Comparison of ENCODE assay signal across 26 cellular contexts in genomic region chr10:77969029-77969635, GRCh38. TPM values are rescaled to one million over a fixed set of nuclear protein-coding genes. Genes with fewer than 3 reads are reported as not detected.
DNase-seq lines count a peak whose midpoint lies in the region; ATAC-seq and TF ChIP-seq lines count a peak whose summit lies in the region.
"Had no signal": no experiment of that assay in that cellular context is flagged by ENCODE, and none has a peak within 500 bp of the region (broad histone marks: within the 10 kb centered on the region; RNA-seq: fewer than 3 reads in every experiment).

No MANE protein-coding gene starts in this region.

- H3K36me3 ChIP-seq in uterus = no peaks in the 10 kb centered on the region

- no peaks in the 10 kb centered on the region for H3K9me3 ChIP-seq in uterus

- no peak overlapping the region for H3K4me3 ChIP-seq in uterus
- H3K4me3 ChIP-seq: hepatocyte had no signal

- peaks cover 0 to 6% of the 10 kb centered on the region in 2 donors for H3K4me1 ChIP-seq in uterus

- H3K27me3 Mint-ChIP-seq in nephron (ENCODE audit: low read depth) = no peaks in the 10 kb centered on the region
- H3K27me3 Mint-ChIP-seq in naive thymus-derived CD8-positive, alpha-beta T cell = peaks cover 0 to 10% (median 4%) of the 10 kb centered on the region in 5 donors
- H3K27me3 Mint-ChIP-seq: activated naive CD8-positive, alpha-beta T cell; CD4-positive, alpha-beta T cell had no signal

- H3K27ac ChIP-seq in uterus = peak overlapping the region; percentile 84
- H3K27ac ChIP-seq: 22Rv1, foreskin keratinocyte, hepatocyte had no signal

- POLR2A ChIA-PET in naive thymus-derived CD8-positive, alpha-beta T cell (lab: Charles Lee) = interaction anchor here (1.0 kb wide), 1 partner anchor 65 kb away, joined by 4 read pairs; no protein-coding TSS in a partner anchor

- TF ChIP-seq CTCF in nephron (IDR thresholded peaks at IDR 0.05; ENCODE audit: unreplicated experiment in 3 of 3) (no peak), uterus (IDR thresholded peaks at IDR 0.05) (no peak)

- peaks cover 5% of the 10 kb centered on the region for H3K9me3 Mint-ChIP-seq in nephron
- H3K9me3 Mint-ChIP-seq in naive thymus-derived CD8-positive, alpha-beta T cell = peaks cover 0 to 3% (median 0%) of the 10 kb centered on the region in 9 donors
- H3K9me3 Mint-ChIP-seq: CD4-positive, alpha-beta T cell had no signal

- peaks cover 24% of the 10 kb centered on the region for H3K4me1 Mint-ChIP-seq in nephron
- peaks cover 0 to 14% (median 5%) of the 10 kb centered on the region in 4 donors for H3K4me1 Mint-ChIP-seq in naive thymus-derived CD8-positive, alpha-beta T cell

- intact Hi-C loops in uterus (cut with DNase I; ENCODE audit: low total_unique reads) = no loop called here

- no peaks in the 10 kb centered on the region for H3K27me3 ChIP-seq in uterus
- H3K27me3 ChIP-seq: foreskin keratinocyte, hepatocyte had no signal

- TF ChIP-seq POLR2A in uterus (IDR thresholded peaks at IDR 0.05) = no peak

- no peak overlapping the region for H3K4me3 Mint-ChIP-seq in nephron
- no peak overlapping the region for H3K4me3 Mint-ChIP-seq in naive thymus-derived CD8-positive, alpha-beta T cell
- H3K4me3 Mint-ChIP-seq: activated naive CD8-positive, alpha-beta T cell; CD4-positive, alpha-beta T cell; naive B cell had no signal

- H3K27ac Mint-ChIP-seq in nephron = peak overlapping the region; percentile 75 to 96 (median 83)
- no peak overlapping the region for H3K27ac Mint-ChIP-seq in naive thymus-derived CD8-positive, alpha-beta T cell
- H3K27ac Mint-ChIP-seq: activated naive CD8-positive, alpha-beta T cell; activated T-helper 2 cell treated with anti-CD3 and anti-CD28 coated beads, Interferon-gamma antibody, Interleukin-2, Interleukin-4, amounts not matched to agents 10 μg/mL and 5 μg/mL and 100 μg/mL, durations not matched to agents 14 hours and 24 hours and 36 hours; CD4-positive, alpha-beta T cell had no signal

- peak; percentile 3 for DNase-seq in DMS 273 (lab: John Stamatoyannopoulos, UW; ENCODE audit: unreplicated experiment)
- DNase-seq in DMS 273 treated with DMSO at 0.1 percent for 48 hours (lab: John Stamatoyannopoulos, UW) = no peak
- peak; percentile 11 for DNase-seq in retina
- DNase-seq in uterus = peak; percentile 37 to 45
- DNase-seq in stimulated activated naive CD4-positive, alpha-beta T cell treated with Interleukin-2 at 50 U/mL for 16 hours (lab: John Stamatoyannopoulos, UW) = no peak
- no peak for DNase-seq in naive thymus-derived CD8-positive, alpha-beta T cell
- DNase-seq: activated CD4-positive, alpha-beta T cell treated with anti-CD3 and anti-CD28 coated beads, Interleukin-2, amount 50 U/mL, for 1 hour; aorta; CD4-positive, alpha-beta T cell; cerebellar nuclear complex; effector CD4-positive, alpha-beta T cell; foreskin keratinocyte; HCEC 1CT; naive B cell; NCI-H1436; NCI-H2107; NCI-H446; NCI-H82; posterior cingulate gyrus had no signal

- peaks cover 7% of the 10 kb centered on the region for H3K36me3 Mint-ChIP-seq in nephron (ENCODE audit: low read depth)
- H3K36me3 Mint-ChIP-seq in naive thymus-derived CD8-positive, alpha-beta T cell = peaks cover 5 to 9% (median 7%) of the 10 kb centered on the region in 3 donors
- H3K36me3 Mint-ChIP-seq: naive B cell had no signal

- no peak for ATAC-seq in naive thymus-derived CD8-positive, alpha-beta T cell
- no peak for ATAC-seq in HG02885 (IDR thresholded peaks at IDR 0.05; ENCODE audit: poor library complexity, unreplicated experiment)
- ATAC-seq: foreskin keratinocyte, left colon had no signal

RNA-seq across cellular contexts. Expression of gene DLG5, which starts 42.6 kb away (rescaled TPM):
- 10 to 100 TPM; 27.1 to 72.6 (median 46.5) TPM for total RNA-seq in uterus
- total RNA-seq in naive thymus-derived CD8-positive, alpha-beta T cell = under 1 TPM; 0.30 to 0.55 TPM
- polyA plus RNA-seq in naive thymus-derived CD8-positive, alpha-beta T cell = under 1 TPM in 2 of 3 donors, not detected in 1; 0.04 to 0.54 TPM

Comparison
In these comparisons a context has a peak if more than half of its experiments do, and no peak if none do; other contexts are left out.
1. DNase-seq: peak in DMS 273 (single experiment), retina (single experiment) and uterus (2 of 2); none in DMS 273 treated with DMSO at 0.1 percent for 48 hours (single experiment), stimulated activated naive CD4-positive, alpha-beta T cell treated with Interleukin-2 at 50 U/mL for 16 hours (single experiment) and naive thymus-derived CD8-positive, alpha-beta T cell (0 of 10).
2. H3K27ac Mint-ChIP-seq: peak in nephron (3 of 3); none in naive thymus-derived CD8-positive, alpha-beta T cell (0 of 10).
3. RNA of gene DLG5, which starts 42.6 kb away (total RNA-seq): 27.1 to 72.6 TPM in uterus; 0.30 to 0.55 TPM in naive thymus-derived CD8-positive, alpha-beta T cell; every median in the first group is over 10 times any median in the second.